1 cellular context compared by ENCODE assay signal in genomic region chr1:15132961-15133360, GRCh38.
TF ChIP-seq lines count a peak whose summit lies in the region.

No MANE protein-coding gene starts in this region.

TF ChIP-seq in K562, 482 proteins besides CTCF, POLR2A, EP300 and RAD21 (continued from another document):
- TF ChIP-seq TFE3 (CRISPR knock-in tag; IDR thresholded peaks at IDR 0.05) = peak; percentile 30; the same call in 1 of the 2 replicates
- TF ChIP-seq RBM34 (IDR thresholded peaks at IDR 0.05; ENCODE audit: borderline replicate concordance, insufficient read depth, low read length) = no peak
- 0 out of 2 replicates have a peak, but pooled peaks have one; percentile 16 for TF ChIP-seq HMBOX1 (IDR thresholded peaks at IDR 0.05)
- no peak for TF ChIP-seq ZC3H8 (IDR thresholded peaks at IDR 0.05)
- no peak for TF ChIP-seq ZBTB11 (CRISPR knock-in tag; IDR thresholded peaks at IDR 0.05)
